In genomic region chr10:96038476-96039387, GRCh38 we compare ENCODE assay signal across 1 cellular context.
A peak's percentile ranks its signal among the peaks of the same experiment; 100 is the strongest.
TF ChIP-seq lines count a peak whose summit lies in the region.

No MANE protein-coding gene starts in this region.

TF ChIP-seq in HEK293, 187 proteins besides CTCF, POLR2A, EP300 and RAD21 (continued from another document and continues in another):
- peak; percentile 43; the same call in 1 of the 2 replicates for TF ChIP-seq PRDM6 (tag by site-specific recombination; IDR thresholded peaks at IDR 0.05)
- no peak for TF ChIP-seq ZSCAN16 (tag by site-specific recombination; IDR thresholded peaks at IDR 0.05)
- no peak for TF ChIP-seq ZNF121 (tag by site-specific recombination; IDR thresholded peaks at IDR 0.05)
- no peak for TF ChIP-seq MYNN (tag by site-specific recombination; IDR thresholded peaks at IDR 0.05; ENCODE audit: borderline replicate concordance)
- no peak for TF ChIP-seq BCL11B (tag by site-specific recombination; IDR thresholded peaks at IDR 0.05; ENCODE audit: low read depth)
- TF ChIP-seq SP2 (tag by site-specific recombination; IDR thresholded peaks at IDR 0.05), result no peak
- TF ChIP-seq ZNF791 (tag by site-specific recombination; IDR thresholded peaks at IDR 0.05), result no peak
- no peak for TF ChIP-seq ZFP41 (tag by site-specific recombination; IDR thresholded peaks at IDR 0.05; ENCODE audit: borderline replicate concordance)
- TF ChIP-seq ZNF600 (tag by site-specific recombination; IDR thresholded peaks at IDR 0.05), result no peak
- TF ChIP-seq ZBTB1 (tag by site-specific recombination; IDR thresholded peaks at IDR 0.05), result no peak
- TF ChIP-seq FEZF1 (tag by site-specific recombination; IDR thresholded peaks at IDR 0.05), result peak; percentile 84
- no peak for TF ChIP-seq ZNF132 (tag by site-specific recombination; IDR thresholded peaks at IDR 0.05; ENCODE audit: borderline replicate concordance)
- TF ChIP-seq ZNF23 (tag by site-specific recombination; IDR thresholded peaks at IDR 0.05; ENCODE audit: borderline replicate concordance), result no peak
- peak; percentile 58 for TF ChIP-seq ZXDB (tag by site-specific recombination; IDR thresholded peaks at IDR 0.05)
- TF ChIP-seq ZNF549 (tag by site-specific recombination; IDR thresholded peaks at IDR 0.05), result no peak
- TF ChIP-seq YY1 (tag by site-specific recombination; IDR thresholded peaks at IDR 0.05), result no peak
- TF ChIP-seq SCRT2 (tag by site-specific recombination; IDR thresholded peaks at IDR 0.05), result peak; percentile 89
- no peak for TF ChIP-seq ZSCAN30 (tag by site-specific recombination; IDR thresholded peaks at IDR 0.05)
- no peak for TF ChIP-seq ZNF362 (tag by site-specific recombination; IDR thresholded peaks at IDR 0.05)
- no peak for TF ChIP-seq ZNF2 (tag by site-specific recombination; IDR thresholded peaks at IDR 0.05)
- TF ChIP-seq ZNF292 (tag by site-specific recombination; IDR thresholded peaks at IDR 0.05; ENCODE audit: borderline replicate concordance, low read depth), result no peak
- no peak for TF ChIP-seq REPIN1 (tag by site-specific recombination; IDR thresholded peaks at IDR 0.05; ENCODE audit: low read depth)
- peak; percentile 43 for TF ChIP-seq ZIC2 (tag by site-specific recombination; IDR thresholded peaks at IDR 0.05)
- no peak for TF ChIP-seq GLIS1 (tag by site-specific recombination; IDR thresholded peaks at IDR 0.05)
- TF ChIP-seq ZNF239 (tag by site-specific recombination; IDR thresholded peaks at IDR 0.05), result no peak
- TF ChIP-seq YY2 (tag by site-specific recombination; IDR thresholded peaks at IDR 0.05), result no peak
- TF ChIP-seq SETDB1 (IDR thresholded peaks at IDR 0.05; ENCODE audit: insufficient read length, low read length), result no peak
- no peak for TF ChIP-seq ZNF24 (tag by site-specific recombination; IDR thresholded peaks at IDR 0.05)
- no peak for TF ChIP-seq ZNF175 (tag by site-specific recombination; IDR thresholded peaks at IDR 0.05)
- no peak for TF ChIP-seq ZNF660 (tag by site-specific recombination; IDR thresholded peaks at IDR 0.05)
- no peak for TF ChIP-seq ZBTB20 (tag by site-specific recombination; IDR thresholded peaks at IDR 0.05)
- TF ChIP-seq TSHZ1 (tag by site-specific recombination; IDR thresholded peaks at IDR 0.05; ENCODE audit: borderline replicate concordance), result no peak
- no peak for TF ChIP-seq ZNF645 (tag by site-specific recombination; IDR thresholded peaks at IDR 0.05)
- peak; percentile 93 for TF ChIP-seq SCRT1 (tag by site-specific recombination; IDR thresholded peaks at IDR 0.05; ENCODE audit: borderline replicate concordance)
- no peak for TF ChIP-seq ZNF114 (tag by site-specific recombination; IDR thresholded peaks at IDR 0.05)
- TF ChIP-seq ZNF513 (tag by site-specific recombination; IDR thresholded peaks at IDR 0.05), result no peak
- no peak for TF ChIP-seq ZNF146 (tag by site-specific recombination; IDR thresholded peaks at IDR 0.05)
- TF ChIP-seq ZEB2 (tag by site-specific recombination; IDR thresholded peaks at IDR 0.05), result no peak
- TF ChIP-seq ZBTB21 (tag by site-specific recombination; IDR thresholded peaks at IDR 0.05), result no peak
- TF ChIP-seq ZNF324 (tag by site-specific recombination; IDR thresholded peaks at IDR 0.05), result no peak
- no peak for TF ChIP-seq BCL6B (tag by site-specific recombination; IDR thresholded peaks at IDR 0.05)
- TF ChIP-seq ZNF580 (tag by site-specific recombination; IDR thresholded peaks at IDR 0.05), result no peak
- TF ChIP-seq HOXA7 (CRISPR knock-in tag; IDR thresholded peaks at IDR 0.05; ENCODE audit: borderline replicate concordance), result no peak
- 0 out of 2 replicates have a peak, but pooled peaks have one; percentile 36 for TF ChIP-seq ZNF18 (tag by site-specific recombination; IDR thresholded peaks at IDR 0.05)
- no peak for TF ChIP-seq ZNF830 (tag by site-specific recombination; IDR thresholded peaks at IDR 0.05; ENCODE audit: low read depth)
- TF ChIP-seq HOXD13 (CRISPR knock-in tag; IDR thresholded peaks at IDR 0.05; ENCODE audit: borderline replicate concordance), result no peak
- no peak for TF ChIP-seq ATF2 (tag by site-specific recombination; IDR thresholded peaks at IDR 0.05; ENCODE audit: low read depth)
- TF ChIP-seq ZNF501 (tag by site-specific recombination; IDR thresholded peaks at IDR 0.05), result no peak
- 0 out of 2 replicates have a peak, but pooled peaks have one; percentile 27 for TF ChIP-seq ZNF398 (tag by site-specific recombination; IDR thresholded peaks at IDR 0.05)
- no peak for TF ChIP-seq PATZ1 (tag by site-specific recombination; IDR thresholded peaks at IDR 0.05)
